Comparison of ENCODE assay signal across 1 cellular context in the genomic region with DNA sequence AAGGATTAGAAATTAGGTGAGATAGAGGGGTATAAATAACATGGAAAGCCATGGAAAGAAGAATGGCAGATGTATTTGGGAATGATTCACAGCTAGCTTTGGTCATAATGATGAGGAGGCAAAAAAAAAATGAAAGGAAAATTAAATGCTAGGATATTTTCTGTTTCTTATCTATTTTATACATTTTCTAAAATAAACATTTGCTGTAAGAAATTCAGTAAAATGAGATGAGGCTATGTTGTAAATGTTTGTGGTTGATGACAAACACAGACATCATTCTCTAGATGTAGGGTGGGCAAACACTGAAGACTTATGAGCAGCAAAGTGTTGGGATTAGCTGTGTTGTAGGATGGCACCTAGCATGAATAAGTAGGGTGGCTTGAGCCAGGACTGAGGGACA.
TF ChIP-seq lines count a peak whose summit lies in the region.

No MANE protein-coding gene starts in this region.

TF ChIP-seq in SK-N-SH treated with all-trans-retinoic acid at 6 μM for 48 hours, 23 proteins besides CTCF, POLR2A, EP300 and RAD21 (continued from another document):
- TF ChIP-seq, protein P1, sequence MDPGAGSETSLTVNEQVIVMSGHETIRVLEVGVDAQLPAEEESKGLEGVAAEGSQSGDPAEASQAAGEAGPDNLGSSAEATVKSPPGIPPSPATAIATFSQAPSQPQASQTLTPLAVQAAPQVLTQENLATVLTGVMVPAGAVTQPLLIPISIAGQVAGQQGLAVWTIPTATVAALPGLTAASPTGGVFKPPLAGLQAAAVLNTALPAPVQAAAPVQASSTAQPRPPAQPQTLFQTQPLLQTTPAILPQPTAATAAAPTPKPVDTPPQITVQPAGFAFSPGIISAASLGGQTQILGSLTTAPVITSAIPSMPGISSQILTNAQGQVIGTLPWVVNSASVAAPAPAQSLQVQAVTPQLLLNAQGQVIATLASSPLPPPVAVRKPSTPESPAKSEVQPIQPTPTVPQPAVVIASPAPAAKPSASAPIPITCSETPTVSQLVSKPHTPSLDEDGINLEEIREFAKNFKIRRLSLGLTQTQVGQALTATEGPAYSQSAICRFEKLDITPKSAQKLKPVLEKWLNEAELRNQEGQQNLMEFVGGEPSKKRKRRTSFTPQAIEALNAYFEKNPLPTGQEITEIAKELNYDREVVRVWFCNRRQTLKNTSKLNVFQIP (CRISPR knock-in tag; IDR thresholded peaks at IDR 0.05; ENCODE audit: borderline replicate concordance, low read depth) = no peak
- TF ChIP-seq, protein P2, sequence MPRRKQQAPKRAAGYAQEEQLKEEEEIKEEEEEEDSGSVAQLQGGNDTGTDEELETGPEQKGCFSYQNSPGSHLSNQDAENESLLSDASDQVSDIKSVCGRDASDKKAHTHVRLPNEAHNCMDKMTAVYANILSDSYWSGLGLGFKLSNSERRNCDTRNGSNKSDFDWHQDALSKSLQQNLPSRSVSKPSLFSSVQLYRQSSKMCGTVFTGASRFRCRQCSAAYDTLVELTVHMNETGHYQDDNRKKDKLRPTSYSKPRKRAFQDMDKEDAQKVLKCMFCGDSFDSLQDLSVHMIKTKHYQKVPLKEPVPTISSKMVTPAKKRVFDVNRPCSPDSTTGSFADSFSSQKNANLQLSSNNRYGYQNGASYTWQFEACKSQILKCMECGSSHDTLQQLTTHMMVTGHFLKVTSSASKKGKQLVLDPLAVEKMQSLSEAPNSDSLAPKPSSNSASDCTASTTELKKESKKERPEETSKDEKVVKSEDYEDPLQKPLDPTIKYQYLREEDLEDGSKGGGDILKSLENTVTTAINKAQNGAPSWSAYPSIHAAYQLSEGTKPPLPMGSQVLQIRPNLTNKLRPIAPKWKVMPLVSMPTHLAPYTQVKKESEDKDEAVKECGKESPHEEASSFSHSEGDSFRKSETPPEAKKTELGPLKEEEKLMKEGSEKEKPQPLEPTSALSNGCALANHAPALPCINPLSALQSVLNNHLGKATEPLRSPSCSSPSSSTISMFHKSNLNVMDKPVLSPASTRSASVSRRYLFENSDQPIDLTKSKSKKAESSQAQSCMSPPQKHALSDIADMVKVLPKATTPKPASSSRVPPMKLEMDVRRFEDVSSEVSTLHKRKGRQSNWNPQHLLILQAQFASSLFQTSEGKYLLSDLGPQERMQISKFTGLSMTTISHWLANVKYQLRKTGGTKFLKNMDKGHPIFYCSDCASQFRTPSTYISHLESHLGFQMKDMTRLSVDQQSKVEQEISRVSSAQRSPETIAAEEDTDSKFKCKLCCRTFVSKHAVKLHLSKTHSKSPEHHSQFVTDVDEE (CRISPR knock-in tag; IDR thresholded peaks at IDR 0.05) = no peak
- TF ChIP-seq ESRRG (CRISPR knock-in tag; IDR thresholded peaks at IDR 0.05) = no peak
- no peak for TF ChIP-seq CSDC2 (CRISPR knock-in tag; IDR thresholded peaks at IDR 0.05)
- TF ChIP-seq CSRNP3 (CRISPR knock-in tag; IDR thresholded peaks at IDR 0.05) = no peak
- no peak for TF ChIP-seq GLIS3 (CRISPR knock-in tag; IDR thresholded peaks at IDR 0.05)
- TF ChIP-seq ZFP3 (CRISPR knock-in tag; IDR thresholded peaks at IDR 0.05) = no peak
